In the genomic region with DNA sequence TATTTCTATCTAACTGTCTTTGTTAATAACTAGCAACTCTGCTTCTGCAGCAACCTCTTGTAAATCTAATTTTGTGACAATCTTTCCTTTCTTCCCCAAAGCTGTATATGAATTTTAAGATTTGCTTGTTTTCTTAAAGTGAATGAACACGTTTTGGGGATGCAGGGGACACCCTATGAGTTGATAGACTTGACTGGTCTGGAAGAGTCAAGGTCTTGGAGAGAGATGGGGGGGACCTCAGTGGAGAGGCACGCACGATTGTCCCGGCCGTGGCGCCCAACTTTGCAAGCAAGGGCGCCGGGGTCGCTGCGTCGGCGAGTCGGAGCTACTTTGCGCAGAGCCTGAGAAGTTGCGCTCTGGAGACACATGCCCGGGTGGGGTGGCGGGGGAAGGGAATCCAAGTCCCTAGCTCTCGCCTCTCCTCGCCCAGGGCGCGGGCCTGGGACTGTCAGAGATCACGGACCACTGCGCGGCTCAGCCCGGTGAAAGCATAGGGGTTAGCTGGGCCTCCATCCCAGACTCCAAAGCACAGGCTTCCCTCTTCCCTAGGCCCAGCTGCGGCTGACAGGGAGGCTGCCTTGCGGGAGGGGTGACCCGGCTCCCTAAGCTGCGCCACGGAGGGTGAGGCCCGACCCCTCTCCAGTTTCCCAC, we compare ENCODE assay signal across 2 cellular contexts.
TF ChIP-seq lines count a peak whose summit lies in the region.

No MANE protein-coding gene starts in this region.

TF ChIP-seq in SK-N-SH, 30 proteins besides CTCF, POLR2A, EP300 and RAD21 (continued from another document):
- TF ChIP-seq IRF3 (IDR thresholded peaks at IDR 0.05; ENCODE audit: low read depth, low read length), result no peak
- no peak for TF ChIP-seq FOXJ3 (CRISPR knock-in tag; IDR thresholded peaks at IDR 0.05)
- TF ChIP-seq, protein P1, sequence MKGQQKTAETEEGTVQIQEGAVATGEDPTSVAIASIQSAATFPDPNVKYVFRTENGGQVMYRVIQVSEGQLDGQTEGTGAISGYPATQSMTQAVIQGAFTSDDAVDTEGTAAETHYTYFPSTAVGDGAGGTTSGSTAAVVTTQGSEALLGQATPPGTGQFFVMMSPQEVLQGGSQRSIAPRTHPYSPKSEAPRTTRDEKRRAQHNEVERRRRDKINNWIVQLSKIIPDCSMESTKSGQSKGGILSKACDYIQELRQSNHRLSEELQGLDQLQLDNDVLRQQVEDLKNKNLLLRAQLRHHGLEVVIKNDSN (IDR thresholded peaks at IDR 0.05; ENCODE audit: borderline replicate concordance, low read depth), result no peak
- TF ChIP-seq NFIC (IDR thresholded peaks at IDR 0.05; ENCODE audit: borderline replicate concordance), result no peak
- no peak for TF ChIP-seq SMC3 (IDR thresholded peaks at IDR 0.05; ENCODE audit: low read depth, low read length)
- TF ChIP-seq, protein P2, sequence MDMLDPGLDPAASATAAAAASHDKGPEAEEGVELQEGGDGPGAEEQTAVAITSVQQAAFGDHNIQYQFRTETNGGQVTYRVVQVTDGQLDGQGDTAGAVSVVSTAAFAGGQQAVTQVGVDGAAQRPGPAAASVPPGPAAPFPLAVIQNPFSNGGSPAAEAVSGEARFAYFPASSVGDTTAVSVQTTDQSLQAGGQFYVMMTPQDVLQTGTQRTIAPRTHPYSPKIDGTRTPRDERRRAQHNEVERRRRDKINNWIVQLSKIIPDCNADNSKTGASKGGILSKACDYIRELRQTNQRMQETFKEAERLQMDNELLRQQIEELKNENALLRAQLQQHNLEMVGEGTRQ (IDR thresholded peaks at IDR 0.05; ENCODE audit: borderline replicate concordance, low read depth, low read length), result no peak

TF ChIP-seq in SK-N-SH treated with all-trans-retinoic acid at 6 μM for 48 hours, 23 proteins besides CTCF, POLR2A, EP300 and RAD21 (continued from another document):
- TF ChIP-seq ISL1 (CRISPR knock-in tag; IDR thresholded peaks at IDR 0.05) (no peak), RARB (CRISPR knock-in tag; IDR thresholded peaks at IDR 0.05) (no peak), OSR1 (CRISPR knock-in tag; IDR thresholded peaks at IDR 0.05) (no peak), ESRRG (CRISPR knock-in tag; IDR thresholded peaks at IDR 0.05) (no peak), CREB5 (CRISPR knock-in tag; IDR thresholded peaks at IDR 0.05; ENCODE audit: low read depth) (no peak), ZFP30 (CRISPR knock-in tag; IDR thresholded peaks at IDR 0.05) (no peak), ZNF70 (CRISPR knock-in tag; IDR thresholded peaks at IDR 0.05) (no peak), ARNTL (CRISPR knock-in tag; IDR thresholded peaks at IDR 0.05; ENCODE audit: borderline replicate concordance, low read depth) (no peak), ZFP3 (CRISPR knock-in tag; IDR thresholded peaks at IDR 0.05) (no peak), ZC3H10 (CRISPR knock-in tag; IDR thresholded peaks at IDR 0.05) (no peak), TOX (CRISPR knock-in tag; IDR thresholded peaks at IDR 0.05; ENCODE audit: borderline replicate concordance) (no peak), CSRNP3 (CRISPR knock-in tag; IDR thresholded peaks at IDR 0.05) (no peak), TCF4 (CRISPR knock-in tag; IDR thresholded peaks at IDR 0.05; ENCODE audit: borderline replicate concordance) (no peak), PPARA (CRISPR knock-in tag; IDR thresholded peaks at IDR 0.05; ENCODE audit: borderline replicate concordance) (no peak), ZNF8 (CRISPR knock-in tag; IDR thresholded peaks at IDR 0.05) (no peak)
- TF ChIP-seq, protein P3, sequence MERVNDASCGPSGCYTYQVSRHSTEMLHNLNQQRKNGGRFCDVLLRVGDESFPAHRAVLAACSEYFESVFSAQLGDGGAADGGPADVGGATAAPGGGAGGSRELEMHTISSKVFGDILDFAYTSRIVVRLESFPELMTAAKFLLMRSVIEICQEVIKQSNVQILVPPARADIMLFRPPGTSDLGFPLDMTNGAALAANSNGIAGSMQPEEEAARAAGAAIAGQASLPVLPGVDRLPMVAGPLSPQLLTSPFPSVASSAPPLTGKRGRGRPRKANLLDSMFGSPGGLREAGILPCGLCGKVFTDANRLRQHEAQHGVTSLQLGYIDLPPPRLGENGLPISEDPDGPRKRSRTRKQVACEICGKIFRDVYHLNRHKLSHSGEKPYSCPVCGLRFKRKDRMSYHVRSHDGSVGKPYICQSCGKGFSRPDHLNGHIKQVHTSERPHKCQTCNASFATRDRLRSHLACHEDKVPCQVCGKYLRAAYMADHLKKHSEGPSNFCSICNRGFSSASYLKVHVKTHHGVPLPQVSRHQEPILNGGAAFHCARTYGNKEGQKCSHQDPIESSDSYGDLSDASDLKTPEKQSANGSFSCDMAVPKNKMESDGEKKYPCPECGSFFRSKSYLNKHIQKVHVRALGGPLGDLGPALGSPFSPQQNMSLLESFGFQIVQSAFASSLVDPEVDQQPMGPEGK (CRISPR knock-in tag; IDR thresholded peaks at IDR 0.05; ENCODE audit: borderline replicate concordance), result no peak
